10 cellular contexts compared by ENCODE assay signal in genomic region chr16:73082608-73083007, GRCh38. TPM values are rescaled to one million over a fixed set of nuclear protein-coding genes. Genes with fewer than 3 reads are reported as not detected.
A peak's percentile ranks its signal among the peaks of the same experiment; 100 is the strongest.
DNase-seq lines count a peak whose midpoint lies in the region; ATAC-seq, FAIRE-seq and TF ChIP-seq lines count a peak whose summit lies in the region.
"Had no signal": no experiment of that assay in that cellular context is flagged by ENCODE, and none has a peak within 500 bp of the region (broad histone marks: within the 10 kb centered on the region; RNA-seq: fewer than 3 reads in every experiment).

No MANE protein-coding gene starts in this region.

- FAIRE-seq in RCC 7860 (lab: Jason Lieb, UNC), result no peak
- FAIRE-seq in frontal cortex (lab: Jason Lieb, UNC), result no peak

- no peak overlapping the region for H3K9ac ChIP-seq in fibroblast of lung (ENCODE audit: insufficient read depth, low read length)

- peak overlapping the region; percentile 1 for H3K27ac ChIP-seq in fibroblast of lung (ENCODE audit: insufficient read depth, low read length)

- H3K79me2 ChIP-seq in fibroblast of lung (ENCODE audit: control insufficient read depth, insufficient read depth, low read length), result no peaks in the 10 kb centered on the region

- H3K4me2 ChIP-seq in fibroblast of lung (ENCODE audit: extremely low read depth, insufficient read depth, low read length), result no peak overlapping the region

- peak; percentile 93 for ATAC-seq in sciatic nerve
- no peak for ATAC-seq in HG02763 (IDR thresholded peaks at IDR 0.05; ENCODE audit: unreplicated experiment)
- no peak for ATAC-seq in GM18498 (IDR thresholded peaks at IDR 0.05; ENCODE audit: unreplicated experiment)
- no peak for ATAC-seq in HG03108 (IDR thresholded peaks at IDR 0.05; ENCODE audit: unreplicated experiment)
- ATAC-seq: activated CD4-positive, CD25-positive, alpha-beta regulatory T cell treated with anti-CD3 and anti-CD28 coated beads, Interleukin-2, amount 50 U/mL, for 24 hours had no signal

- H3K4me1 ChIP-seq in fibroblast of lung (ENCODE audit: control insufficient read depth, extremely low read depth, insufficient read depth, low read length), result no peaks in the 10 kb centered on the region

- H3K9me3 ChIP-seq in fibroblast of lung (ENCODE audit: control insufficient read depth, insufficient read depth, low read depth, low read length), result no peaks in the 10 kb centered on the region

- H4K20me1 ChIP-seq in fibroblast of lung (ENCODE audit: control insufficient read depth, extremely low read depth, insufficient read depth, low read length), result no peaks in the 10 kb centered on the region

- no peaks in the 10 kb centered on the region for H3K27me3 ChIP-seq in fibroblast of lung (ENCODE audit: control insufficient read depth, insufficient read depth, low read length)

- intact Hi-C loops in sciatic nerve (cut with DNase I), result no loop called here

- H3K36me3 ChIP-seq in fibroblast of lung (ENCODE audit: control insufficient read depth, insufficient read depth, low read length), result no peaks in the 10 kb centered on the region

- H2AFZ ChIP-seq in fibroblast of lung (ENCODE audit: low read length), result no peak overlapping the region

- H3K4me3 ChIP-seq in fibroblast of lung (replicated peaks in 1 of 4; ENCODE audit: control extremely low read depth in 1 of 4, insufficient read depth in 1 of 4, low read depth in 3 of 4, low read length in 4 of 4), result no peak overlapping the region

- no peak for TF ChIP-seq CTCF in fibroblast of lung (conservative IDR thresholded peaks at IDR 0.05 in 1 of 2, IDR thresholded peaks at IDR 0.05 in 1 of 2; ENCODE audit: low read depth in 1 of 2, low read length in 2 of 2)

- DNase-seq in EL (peak; percentile 94), RCC 7860 (ENCODE audit: low spot score) (peak; percentile 83), fibroblast of lung (ENCODE audit: low read depth in 2 of 2) (peak; percentile 91 to 94), sciatic nerve (ENCODE audit: low spot score) (no peak), frontal cortex (ENCODE audit: low spot score in 2 of 2) (no peak)
- DNase-seq: activated naive CD8-positive, alpha-beta T cell treated with anti-CD3 and anti-CD28 coated beads for 36 hours had no signal

RNA-seq across cellular contexts. Expression of gene ZFHX3, which starts 34.7 kb away (rescaled TPM):
- total RNA-seq in fibroblast of lung, result 5.4 and 7.3 TPM in 2 replicates
- 4.4 and 4.7 TPM in 2 replicates for polyA plus RNA-seq in fibroblast of lung
- polyA plus RNA-seq in fibroblast of lung (2012), result 4.3 and 8.5 TPM in 2 replicates
- polyA minus RNA-seq in fibroblast of lung (ENCODE audit: low replicate concordance), result 21.6 and 25.3 TPM in 2 replicates
- total RNA-seq in sciatic nerve, result 44.6 TPM
- 4.9 TPM for total RNA-seq in frontal cortex

Comparison
In these comparisons a context has a peak if more than half of its experiments do, and no peak if none do; other contexts are left out.
1. DNase-seq: peak in EL (single experiment), RCC 7860 (single experiment) and fibroblast of lung (2 of 2); none in sciatic nerve (single experiment) and frontal cortex (0 of 2).